8 cellular contexts compared by ENCODE assay signal in genomic region chr2:37669500-37669899, GRCh38. TPM values are rescaled to one million over a fixed set of nuclear protein-coding genes. Genes with fewer than 3 reads are reported as not detected.
DNase-seq lines count a peak whose midpoint lies in the region; TF ChIP-seq lines count a peak whose summit lies in the region.

No MANE protein-coding gene starts in this region.

- H3K27ac ChIP-seq in BLaER1 treated with 17β-estradiol and CSF1 and Interleukin-3, amounts not matched to agents 10 nM and 100 nM: peak overlapping the region in 8 of 11 experiments; percentile 85 to 98 (median 96); a peak in 13 of 22 replicates
- H3K27ac ChIP-seq in colonic mucosa: no peak overlapping the region
- no peak overlapping the region for H3K27ac ChIP-seq in thyroid gland

- TF ChIP-seq CTCF in colonic mucosa (IDR thresholded peaks at IDR 0.05) (no peak), nephron progenitor cell (IDR thresholded peaks at IDR 0.05) (no peak), thyroid gland (IDR thresholded peaks at IDR 0.05) (no peak)

- H3K27me3 ChIP-seq in BLaER1 treated with 17β-estradiol and CSF1 and Interleukin-3, amounts not matched to agents 10 nM and 100 nM: peaks cover 0 to 21% (median 6%) of the 10 kb centered on the region in 11 experiments; a peak in 9 of 22 replicates
- H3K27me3 ChIP-seq in MG63: no peaks in the 10 kb centered on the region
- no peaks in the 10 kb centered on the region for H3K27me3 ChIP-seq in colonic mucosa
- H3K27me3 ChIP-seq in thyroid gland: no peaks in the 10 kb centered on the region

- H3K4me1 Mint-ChIP-seq in nephron progenitor cell: peaks cover 46% of the 10 kb centered on the region

- no peaks in the 10 kb centered on the region for H3K9me3 Mint-ChIP-seq in nephron progenitor cell

- peaks cover 59 to 68% (median 66%) of the 10 kb centered on the region in 11 experiments for H4K20me1 ChIP-seq in BLaER1 treated with 17β-estradiol and CSF1 and Interleukin-3, amounts not matched to agents 10 nM and 100 nM

- DNase-seq in MG63: no peak
- DNase-seq in colonic mucosa: no peak
- no peak for DNase-seq in nephron progenitor cell
- DNase-seq in thyroid gland: no peak
- no peak for DNase-seq in central memory CD4-positive, alpha-beta T cell
- DNase-seq in GF-D8 (lab: John Stamatoyannopoulos, UW): no peak
- no peak for DNase-seq in NCI-H2227 (lab: John Stamatoyannopoulos, UW; ENCODE audit: unreplicated experiment)

- TF ChIP-seq POLR2A in thyroid gland (IDR thresholded peaks at IDR 0.05): no peak

- intact Hi-C loops in colonic mucosa (cut with DNase I) (no loop called here), thyroid gland (cut with DNase I) (no loop called here)

- H3K27me3 Mint-ChIP-seq in nephron progenitor cell (ENCODE audit: low read depth, poor library complexity): peaks cover 22% of the 10 kb centered on the region

- peak overlapping the region; percentile 80 to 96 (median 92) for H3K4me3 ChIP-seq in BLaER1 treated with 17β-estradiol and CSF1 and Interleukin-3, amounts not matched to agents 10 nM and 100 nM
- H3K4me3 ChIP-seq in MG63 (peak overlapping the region; percentile 96), colonic mucosa (peak overlapping the region; percentile 85), thyroid gland (replicated peaks in 1 of 3) (peak overlapping the region in 1 of 3 donors; percentile 97)

- H3K36me3 Mint-ChIP-seq in nephron progenitor cell (ENCODE audit: low read depth): peaks cover 1% of the 10 kb centered on the region

- no peaks in the 10 kb centered on the region for H3K9me3 ChIP-seq in BLaER1 treated with 17β-estradiol and CSF1 and Interleukin-3, amounts not matched to agents 10 nM and 100 nM (replicated peaks in 1 of 11)
- H3K9me3 ChIP-seq in MG63 (no peaks in the 10 kb centered on the region), colonic mucosa (no peaks in the 10 kb centered on the region), thyroid gland (no peaks in the 10 kb centered on the region)

- peak overlapping the region; percentile 87 to 98 (median 94) for H3K4me2 ChIP-seq in BLaER1 treated with 17β-estradiol and CSF1 and Interleukin-3, amounts not matched to agents 10 nM and 100 nM

- peaks cover 0 to 58% (median 23%) of the 10 kb centered on the region in 11 experiments; a peak in 14 of 22 replicates for H3K36me3 ChIP-seq in BLaER1 treated with 17β-estradiol and CSF1 and Interleukin-3, amounts not matched to agents 10 nM and 100 nM
- H3K36me3 ChIP-seq in MG63: peaks cover 53% of the 10 kb centered on the region
- H3K36me3 ChIP-seq in colonic mucosa: no peaks in the 10 kb centered on the region
- no peaks in the 10 kb centered on the region for H3K36me3 ChIP-seq in thyroid gland

- H3K27ac Mint-ChIP-seq in nephron progenitor cell: no peak overlapping the region

- peaks cover 61 to 86% (median 73%) of the 10 kb centered on the region in 10 experiments for H3K4me1 ChIP-seq in BLaER1 treated with 17β-estradiol and CSF1 and Interleukin-3, amounts not matched to agents 10 nM and 100 nM
- peaks cover 6% of the 10 kb centered on the region for H3K4me1 ChIP-seq in colonic mucosa
- peaks cover 5 to 10% of the 10 kb centered on the region in 2 donors for H3K4me1 ChIP-seq in thyroid gland

- H3K9ac ChIP-seq in BLaER1 treated with 17β-estradiol and CSF1 and Interleukin-3, amounts not matched to agents 10 nM and 100 nM: peak overlapping the region in 10 of 11 experiments; percentile 92 to 97 (median 96); a peak in 20 of 22 replicates
- peak overlapping the region in 1 of 2 donors; percentile 28 for H3K9ac ChIP-seq in colonic mucosa (ENCODE audit: low read depth in 2 of 2, low read length in 2 of 2)

- 86 to 90% methylated on average over 2 of the region's 2 CpGs for WGBS in thyroid gland, 2 donors

- H3K4me3 Mint-ChIP-seq in nephron progenitor cell: peak overlapping the region; percentile 88

RNA-seq across cellular contexts. Expression of gene CDC42EP3, which starts 1.9 kb away (rescaled TPM):
- total RNA-seq in MG63 (2014; rRNA removed; shearing (Covaris generic); ENCODE audit: low replicate concordance): 24.1 and 32.4 TPM in 2 replicates
- 10 to 100 TPM in 1 of 2 donors, 1 to 10 TPM in 1; 7.2 to 37.3 TPM for total RNA-seq in colonic mucosa
- 10 to 100 TPM in 3 of 4 donors, 1 to 10 TPM in 1; 8.1 to 24.7 (median 18.8) TPM for total RNA-seq in thyroid gland

Comparison
In these comparisons a context has a peak if more than half of its experiments do, and no peak if none do; other contexts are left out.
1. H3K27ac ChIP-seq: peak in BLaER1 treated with 17β-estradiol and CSF1 and Interleukin-3, amounts not matched to agents 10 nM and 100 nM (8 of 11); none in colonic mucosa (single experiment) and thyroid gland (0 of 3).